9 cellular contexts compared by ENCODE assay signal in genomic region chr2:219001577-219002394, GRCh38. TPM values are rescaled to one million over a fixed set of nuclear protein-coding genes. Genes with fewer than 3 reads are reported as not detected.
DNase-seq lines count a peak whose midpoint lies in the region; ATAC-seq and TF ChIP-seq lines count a peak whose summit lies in the region.
"Had no signal": no experiment of that assay in that cellular context is flagged by ENCODE, and none has a peak within 500 bp of the region (broad histone marks: within the 10 kb centered on the region; RNA-seq: fewer than 3 reads in every experiment).

No MANE protein-coding gene starts in this region.

- H3K27me3 ChIP-seq in Caco-2 (replicated peaks; ENCODE audit: control insufficient read depth, insufficient read depth, low read length) (no peaks in the 10 kb centered on the region), lower lobe of right lung (ENCODE audit: low read depth) (peaks cover 86% of the 10 kb centered on the region), vagina (peaks cover 14% of the 10 kb centered on the region)

- H3K9me3 ChIP-seq in Caco-2 (no peaks in the 10 kb centered on the region), lower lobe of right lung (no peaks in the 10 kb centered on the region), vagina (no peaks in the 10 kb centered on the region)

- H3K4me1 ChIP-seq in Caco-2: peaks cover 25% of the 10 kb centered on the region
- peaks cover 23% of the 10 kb centered on the region for H3K4me1 ChIP-seq in lower lobe of right lung
- peaks cover 23% of the 10 kb centered on the region for H3K4me1 ChIP-seq in vagina

- no peaks in the 10 kb centered on the region for H3K9me3 Mint-ChIP-seq in Caco-2 (ENCODE audit: unreplicated experiment)
- no peaks in the 10 kb centered on the region for H3K9me3 Mint-ChIP-seq in activated T-cell treated with anti-CD3 and anti-CD28 coated beads, Interleukin-2, amount 50 U/mL, for 72 hours
- H3K9me3 Mint-ChIP-seq: nephron had no signal

- no peak for TF ChIP-seq POLR2A in vagina (IDR thresholded peaks at IDR 0.05)

- H3K27me3 Mint-ChIP-seq in Caco-2 (ENCODE audit: insufficient read depth, unreplicated experiment): peaks cover 7% of the 10 kb centered on the region
- peaks cover 72% of the 10 kb centered on the region for H3K27me3 Mint-ChIP-seq in activated T-cell treated with anti-CD3 and anti-CD28 coated beads, Interleukin-2, amount 50 U/mL, for 72 hours (ENCODE audit: low read depth)

- H3K36me3 ChIP-seq in Caco-2 (ENCODE audit: control insufficient read depth, insufficient read depth, low read length) (no peaks in the 10 kb centered on the region), lower lobe of right lung (no peaks in the 10 kb centered on the region), vagina (no peaks in the 10 kb centered on the region)

- CTCF ChIA-PET in Caco-2 (lab: Charles Lee) (interaction anchor here (0.5 to 2.8 kb wide), 33 partner anchors 8 to 440 kb away, joined by 3 to 39 read pairs (median 4); partner anchors contain the start of genes CDK5R2, FEV, TTLL4 and ZFAND2B), HEK293T (lab: Yijun Ruan, JAX) (interaction anchor here (1.0 to 3.7 kb wide), 9 partner anchors 9 to 236 kb away, joined by 3 to 20 read pairs (median 3); no protein-coding TSS in a partner anchor)

- peaks cover 9% of the 10 kb centered on the region for H3K4me1 Mint-ChIP-seq in Caco-2 (ENCODE audit: low read depth, unreplicated experiment)
- peaks cover 26% of the 10 kb centered on the region for H3K4me1 Mint-ChIP-seq in activated T-cell treated with anti-CD3 and anti-CD28 coated beads, Interleukin-2, amount 50 U/mL, for 72 hours (ENCODE audit: low read depth)

- BruUV-seq in Caco-2 (replicated peaks; lab: Mats Ljungman, UMichigan): no TSS peak

- DNase-seq in Caco-2 (peak; percentile 89 to 92), NCI-H146 (lab: John Stamatoyannopoulos, UW) (peak; percentile 98), lower lobe of right lung (peak; percentile 92), vagina (ENCODE audit: extremely low spot score in 2 of 2) (no peak), HEK293T (ENCODE audit: extremely low spot score) (no peak), foreskin fibroblast (no peak)
- peak; percentile 37 to 42 for DNase-seq in activated T-cell treated with anti-CD3 and anti-CD28 coated beads, Interleukin-2, amount 50 U/mL, for 72 hours

- peak overlapping the region; percentile 67 for H3K4me3 ChIP-seq in Caco-2 (ENCODE audit: low read depth, low read length)
- H3K4me3 ChIP-seq in lower lobe of right lung: peak overlapping the region; percentile 45
- H3K4me3 ChIP-seq in vagina: peak overlapping the region; percentile 21 to 23
- H3K4me3 ChIP-seq in foreskin fibroblast (ENCODE audit: low read depth in 1 of 2, low read length in 2 of 2): no peak overlapping the region

- peak overlapping the region; percentile 79 for H3K4me3 Mint-ChIP-seq in Caco-2 (ENCODE audit: unreplicated experiment)
- peak overlapping the region; percentile 65 to 83 for H3K4me3 Mint-ChIP-seq in activated T-cell treated with anti-CD3 and anti-CD28 coated beads, Interleukin-2, amount 50 U/mL, for 72 hours

- intact Hi-C loops in Caco-2 (cut with micrococcal nuclease; ENCODE audit: unreplicated experiment): loop anchor here (2.0 to 5.0 kb wide), 2 partner anchors 56 to 69 kb away; no protein-coding TSS in a partner anchor
- intact Hi-C loops in lower lobe of right lung (cut with DNase I): no loop called here
- intact Hi-C loops in vagina (cut with DNase I): no loop called here

- H3K27ac ChIP-seq in lower lobe of right lung: peak overlapping the region; percentile 83
- H3K27ac ChIP-seq in vagina: no peak overlapping the region

- ATAC-seq in activated T-cell treated with anti-CD3 and anti-CD28 coated beads, Interleukin-2, amount 50 U/mL, for 72 hours (replicated peaks in 1 of 2): peak; percentile 46 to 52
- ATAC-seq in lower lobe of right lung: peak; percentile 91 to 92
- ATAC-seq in HG02763 (IDR thresholded peaks at IDR 0.05; ENCODE audit: unreplicated experiment): no peak

- H3K27ac Mint-ChIP-seq in Caco-2 (ENCODE audit: unreplicated experiment): no peak overlapping the region
- H3K27ac Mint-ChIP-seq in activated T-cell treated with anti-CD3 and anti-CD28 coated beads, Interleukin-2, amount 50 U/mL, for 72 hours: no peak overlapping the region
- H3K27ac Mint-ChIP-seq: nephron had no signal

- no peaks in the 10 kb centered on the region for H3K36me3 Mint-ChIP-seq in Caco-2 (ENCODE audit: insufficient read depth, unreplicated experiment)
- no peaks in the 10 kb centered on the region for H3K36me3 Mint-ChIP-seq in activated T-cell treated with anti-CD3 and anti-CD28 coated beads, Interleukin-2, amount 50 U/mL, for 72 hours (ENCODE audit: insufficient read depth in 2 of 2)

- TF ChIP-seq CTCF in Caco-2 (IDR thresholded peaks at IDR 0.05; ENCODE audit: insufficient read depth in 1 of 2, low read depth in 1 of 2, low read length in 1 of 2, severe bottlenecking in 1 of 2, unreplicated experiment in 1 of 2) (no peak), lower lobe of right lung (IDR thresholded peaks at IDR 0.05) (no peak), vagina (IDR thresholded peaks at IDR 0.05) (no peak), foreskin fibroblast (IDR thresholded peaks at IDR 0.05; ENCODE audit: low read depth, low read length) (no peak)

- POLR2A ChIA-PET in Caco-2 (lab: Charles Lee): interaction anchor here (0.6 to 1.7 kb wide), 9 partner anchors 20 to 216 kb away, joined by 3 to 14 read pairs (median 3); partner anchors contain the start of gene ZFAND2B
- POLR2A ChIA-PET in HEK293T (lab: Yijun Ruan, JAX): interaction anchor here (1.2 kb wide), 1 partner anchor 14 kb away, joined by 4 read pairs; no protein-coding TSS in a partner anchor

TF ChIP-seq in HEK293T, 16 proteins besides CTCF, POLR2A, EP300 and RAD21:
- no peak for TF ChIP-seq PKNOX1 (IDR thresholded peaks at IDR 0.05)
- no peak for TF ChIP-seq NFRKB (IDR thresholded peaks at IDR 0.05)
- TF ChIP-seq HDGF (IDR thresholded peaks at IDR 0.05; ENCODE audit: borderline replicate concordance): no peak
- no peak for TF ChIP-seq FOXA1 (IDR thresholded peaks at IDR 0.05)
- no peak for TF ChIP-seq ARNT (IDR thresholded peaks at IDR 0.05)
- no peak for TF ChIP-seq SUZ12 (IDR thresholded peaks at IDR 0.05)
- no peak for TF ChIP-seq LEF1 (IDR thresholded peaks at IDR 0.05; ENCODE audit: borderline replicate concordance)
- TF ChIP-seq TARDBP (IDR thresholded peaks at IDR 0.05): no peak
- TF ChIP-seq FOXM1 (IDR thresholded peaks at IDR 0.05; ENCODE audit: borderline replicate concordance): no peak
- no peak for TF ChIP-seq SP1 (IDR thresholded peaks at IDR 0.05)

RNA-seq across cellular contexts. Expression of gene CRYBA2, which starts 8.6 kb away (rescaled TPM):
- total RNA-seq in Caco-2 (2022): 0.59 TPM in 1 of 2 replicates, not detected in the other
- not detected for total RNA-seq in activated T-cell treated with anti-CD3 and anti-CD28 coated beads, Interleukin-2, amount 50 U/mL, for 72 hours
- not detected for total RNA-seq in lower lobe of right lung
- total RNA-seq in vagina: not detected

RNA-seq across cellular contexts. Expression of gene FEV, which starts 16.8 kb away (rescaled TPM):
- total RNA-seq in Caco-2 (2022) (not detected in 2 replicates), lower lobe of right lung (not detected), vagina (not detected)
- total RNA-seq in activated T-cell treated with anti-CD3 and anti-CD28 coated beads, Interleukin-2, amount 50 U/mL, for 72 hours: not detected

RNA-seq across cellular contexts. Expression of gene CFAP65, which starts 39.5 kb away (rescaled TPM):
- 0.34 and 0.77 TPM in 2 replicates for total RNA-seq in Caco-2 (2022)
- not detected for total RNA-seq in activated T-cell treated with anti-CD3 and anti-CD28 coated beads, Interleukin-2, amount 50 U/mL, for 72 hours
- 7.6 TPM for total RNA-seq in lower lobe of right lung
- not detected for total RNA-seq in vagina

RNA-seq across cellular contexts. Expression of gene CDK5R2, which starts 42.3 kb away (rescaled TPM):
- 0.18 and 0.21 TPM in 2 replicates for total RNA-seq in Caco-2 (2022)
- not detected for total RNA-seq in activated T-cell treated with anti-CD3 and anti-CD28 coated beads, Interleukin-2, amount 50 U/mL, for 72 hours
- total RNA-seq in lower lobe of right lung: not detected
- 0.49 TPM for total RNA-seq in vagina

RNA-seq across cellular contexts. Expression of gene IHH, which starts 58.9 kb away (rescaled TPM):
- total RNA-seq in Caco-2 (2022) (19.0 and 22.6 TPM in 2 replicates), lower lobe of right lung (0.71 TPM), vagina (not detected)
- total RNA-seq in activated T-cell treated with anti-CD3 and anti-CD28 coated beads, Interleukin-2, amount 50 U/mL, for 72 hours: under 1 TPM; 0.12 to 0.14 TPM

Comparison
In these comparisons a context has a peak if more than half of its experiments do, and no peak if none do; other contexts are left out.
1. DNase-seq: peak in Caco-2 (2 of 2), NCI-H146 (single experiment), activated T-cell treated with anti-CD3 and anti-CD28 coated beads, Interleukin-2, amount 50 U/mL, for 72 hours (2 of 2) and lower lobe of right lung (single experiment); none in vagina (0 of 2), HEK293T (single experiment) and foreskin fibroblast (0 of 2).
2. H3K4me3 ChIP-seq: peak in Caco-2 (single experiment), lower lobe of right lung (single experiment) and vagina (2 of 2); none in foreskin fibroblast (0 of 2).